ENCODE assay signal across 33 cellular contexts in the genomic region with DNA sequence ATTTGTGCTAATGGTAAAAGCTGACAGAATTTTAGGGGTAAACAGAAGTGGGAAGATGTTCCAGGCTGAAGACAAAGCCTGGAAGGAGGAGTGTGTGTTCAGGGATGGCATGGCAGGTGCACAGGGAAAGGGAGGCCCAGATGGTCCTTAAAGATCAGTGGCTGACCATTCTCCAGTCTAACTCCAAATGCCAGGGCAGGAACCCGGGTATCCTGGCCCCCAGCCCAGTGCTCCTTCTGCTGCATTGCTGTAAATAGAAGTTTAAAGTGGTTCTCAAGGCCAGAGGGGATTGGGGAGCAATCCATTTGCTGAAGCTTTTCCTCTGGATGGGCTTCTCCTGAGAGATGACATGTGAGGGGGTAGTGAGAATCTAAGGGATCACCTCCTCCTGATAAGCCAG.
"Had no signal": no experiment of that assay in that cellular context is flagged by ENCODE, and none has a peak within 500 bp of the region (broad histone marks: within the 10 kb centered on the region; RNA-seq: fewer than 3 reads in every experiment).

No MANE protein-coding gene starts in this region.

- H3K27ac ChIP-seq: body of pancreas, coronary artery, epithelial cell of prostate, esophagus squamous epithelium, gastroesophageal sphincter had no signal

- FAIRE-seq: endothelial cell of umbilical vein had no signal

- H3K4me1 ChIP-seq: body of pancreas, esophagus squamous epithelium had no signal

- H3K27me3 Mint-ChIP-seq: activated CD4-positive, alpha-beta memory T cell treated with anti-CD3 and anti-CD28 coated beads for 36 hours; activated CD4-positive, alpha-beta T cell treated with anti-CD3 and anti-CD28 coated beads for 36 hours; activated naive CD8-positive, alpha-beta T cell; activated T-cell treated with anti-CD3 and anti-CD28 coated beads, Interleukin-2, amount 50 U/mL, for 24 hours; central memory CD8-positive, alpha-beta T cell; effector memory CD8-positive, alpha-beta T cell had no signal

- DNase-seq: activated CD4-positive, alpha-beta memory T cell treated with anti-CD3 and anti-CD28 coated beads for 36 hours; activated CD4-positive, alpha-beta T cell treated with anti-CD3 and anti-CD28 coated beads for 36 hours; activated CD4-positive, alpha-beta T cell treated with anti-CD3 and anti-CD28 coated beads, Interleukin-2, amount 10 ng/mL, durations not matched to agents 24 days and 14 days; activated CD4-positive, CD25-positive, alpha-beta regulatory T cell; activated CD4-positive, CD25-positive, alpha-beta regulatory T cell treated with anti-CD3 and anti-CD28 coated beads, Interleukin-2, amount 50 U/mL, for 72 hours; activated CD8-positive, alpha-beta memory T cell treated with anti-CD3 and anti-CD28 coated beads, Interleukin-2, amount 10 ng/mL, durations not matched to agents 7 days and 5 days; activated CD8-positive, alpha-beta memory T cell treated with anti-CD3 and anti-CD28 coated beads, Interleukin-2, amount 50 U/mL, for 4 hours; activated CD8-positive, alpha-beta T cell treated with anti-CD3 and anti-CD28 coated beads, Interleukin-2, amount 10 ng/mL, durations not matched to agents 7 days and 5 days; activated gamma-delta T cell; activated naive CD4-positive, alpha-beta T cell treated with anti-CD3 and anti-CD28 coated beads, Interleukin-2, amount 50 U/mL, for 16 hours; activated naive CD4-positive, alpha-beta T cell treated with Interleukin-2 at 50 U/mL for 16 hours; activated T-cell treated with anti-CD3 and anti-CD28 coated beads, Interleukin-2, amount 50 U/mL, for 24 hours; activated T-cell treated with anti-CD3 and anti-CD28 coated beads, Interleukin-2, amount 50 U/mL, for 72 hours; amniotic stem cell; anterior cingulate cortex; body of pancreas; dermis blood vessel endothelial cell; effector CD4-positive, alpha-beta T cell; effector memory CD8-positive, alpha-beta T cell; esophagus squamous epithelium; foreskin melanocyte; head of caudate nucleus; hippocampal formation; T-helper 1 cell; T-helper 17 cell; T1000 had no signal

- H3K27ac Mint-ChIP-seq: activated CD4-positive, alpha-beta memory T cell treated with anti-CD3 and anti-CD28 coated beads for 36 hours; activated CD4-positive, alpha-beta T cell treated with anti-CD3 and anti-CD28 coated beads for 36 hours; activated CD4-positive, alpha-beta T cell treated with anti-CD3 and anti-CD28 coated beads, Interleukin-2, amount 10 ng/mL, durations not matched to agents 24 days and 14 days; activated CD8-positive, alpha-beta memory T cell treated with anti-CD3 and anti-CD28 coated beads, Interleukin-2, amount 10 ng/mL, durations not matched to agents 7 days and 5 days; activated CD8-positive, alpha-beta T cell treated with anti-CD3 and anti-CD28 coated beads, Interleukin-2, amount 10 ng/mL, durations not matched to agents 7 days and 5 days; activated naive CD8-positive, alpha-beta T cell; activated T-cell treated with anti-CD3 and anti-CD28 coated beads, Interleukin-2, amount 50 U/mL, for 24 hours; activated T-cell treated with anti-CD3 and anti-CD28 coated beads, Interleukin-2, amount 50 U/mL, for 72 hours; T-helper 17 cell; T-helper 2 cell treated with Interferon-gamma antibody and Interleukin-4, amounts not matched to agents 5 μg/mL and 100 μg/mL, for 36 hours had no signal

- H3K4me3 ChIP-seq: body of pancreas, coronary artery, esophagus squamous epithelium, gastroesophageal sphincter had no signal

- H3K36me3 Mint-ChIP-seq: activated CD4-positive, alpha-beta memory T cell treated with anti-CD3 and anti-CD28 coated beads for 36 hours; activated CD8-positive, alpha-beta memory T cell treated with anti-CD3 and anti-CD28 coated beads, Interleukin-2, amount 10 ng/mL, durations not matched to agents 7 days and 5 days; activated naive CD8-positive, alpha-beta T cell had no signal

- H3K4me1 Mint-ChIP-seq: activated CD4-positive, alpha-beta T cell treated with anti-CD3 and anti-CD28 coated beads for 36 hours; central memory CD8-positive, alpha-beta T cell had no signal

- H3K4me3 Mint-ChIP-seq: activated CD4-positive, alpha-beta memory T cell treated with anti-CD3 and anti-CD28 coated beads for 36 hours; activated CD4-positive, alpha-beta T cell treated with anti-CD3 and anti-CD28 coated beads for 36 hours; activated CD4-positive, alpha-beta T cell treated with anti-CD3 and anti-CD28 coated beads, Interleukin-2, amount 10 ng/mL, durations not matched to agents 24 days and 14 days; activated CD8-positive, alpha-beta memory T cell treated with anti-CD3 and anti-CD28 coated beads, Interleukin-2, amount 10 ng/mL, durations not matched to agents 7 days and 5 days; activated CD8-positive, alpha-beta T cell treated with anti-CD3 and anti-CD28 coated beads, Interleukin-2, amount 10 ng/mL, durations not matched to agents 7 days and 5 days; activated naive CD8-positive, alpha-beta T cell; activated T-cell treated with anti-CD3 and anti-CD28 coated beads, Interleukin-2, amount 50 U/mL, for 24 hours; activated T-cell treated with anti-CD3 and anti-CD28 coated beads, Interleukin-2, amount 50 U/mL, for 72 hours; central memory CD8-positive, alpha-beta T cell; effector memory CD8-positive, alpha-beta T cell; T-helper 17 cell; T-helper 2 cell treated with Interferon-gamma antibody and Interleukin-4, amounts not matched to agents 5 μg/mL and 100 μg/mL, for 36 hours had no signal

- H3K9me3 ChIP-seq: body of pancreas, esophagus squamous epithelium, gastroesophageal sphincter had no signal

- H3K27me3 ChIP-seq: body of pancreas, esophagus squamous epithelium, gastroesophageal sphincter had no signal

- H3K9me3 Mint-ChIP-seq: activated CD4-positive, alpha-beta memory T cell treated with anti-CD3 and anti-CD28 coated beads for 36 hours; activated CD4-positive, alpha-beta T cell treated with anti-CD3 and anti-CD28 coated beads, Interleukin-2, amount 10 ng/mL, durations not matched to agents 24 days and 14 days; activated T-cell treated with anti-CD3 and anti-CD28 coated beads, Interleukin-2, amount 50 U/mL, for 24 hours; activated T-cell treated with anti-CD3 and anti-CD28 coated beads, Interleukin-2, amount 50 U/mL, for 72 hours; central memory CD8-positive, alpha-beta T cell; effector memory CD8-positive, alpha-beta T cell; T-helper 2 cell treated with Interferon-gamma antibody and Interleukin-4, amounts not matched to agents 5 μg/mL and 100 μg/mL, for 36 hours had no signal
